In genomic region chr19:2661615-2662014, GRCh38 we compare ENCODE assay signal across 1 cellular context.
TF ChIP-seq lines count a peak whose summit lies in the region.

No MANE protein-coding gene starts in this region.

TF ChIP-seq in H1, 55 proteins besides CTCF, POLR2A, EP300 and RAD21 (continued from another document):
- TF ChIP-seq BACH1 (IDR thresholded peaks at IDR 0.05; ENCODE audit: low read length) (no peak), RNF2 (IDR thresholded peaks at IDR 0.05; ENCODE audit: borderline replicate concordance, low read depth, low read length, missing control alignments, poor library complexity, severe bottlenecking) (no peak), TCF12 (IDR thresholded peaks at IDR 0.05; ENCODE audit: low read depth, low read length) (no peak), CHD2 (IDR thresholded peaks at IDR 0.05; ENCODE audit: low read length) (no peak), TAF7 (optimal IDR thresholded peaks at IDR 0.05; ENCODE audit: borderline replicate concordance, low read depth, low read length) (no peak), SP1 (IDR thresholded peaks at IDR 0.05; ENCODE audit: low read depth, low read length) (no peak), MAX (IDR thresholded peaks at IDR 0.05) (no peak), SP2 (IDR thresholded peaks at IDR 0.05; ENCODE audit: low read length) (no peak)
